35 cellular contexts compared by ENCODE assay signal in the genomic region with DNA sequence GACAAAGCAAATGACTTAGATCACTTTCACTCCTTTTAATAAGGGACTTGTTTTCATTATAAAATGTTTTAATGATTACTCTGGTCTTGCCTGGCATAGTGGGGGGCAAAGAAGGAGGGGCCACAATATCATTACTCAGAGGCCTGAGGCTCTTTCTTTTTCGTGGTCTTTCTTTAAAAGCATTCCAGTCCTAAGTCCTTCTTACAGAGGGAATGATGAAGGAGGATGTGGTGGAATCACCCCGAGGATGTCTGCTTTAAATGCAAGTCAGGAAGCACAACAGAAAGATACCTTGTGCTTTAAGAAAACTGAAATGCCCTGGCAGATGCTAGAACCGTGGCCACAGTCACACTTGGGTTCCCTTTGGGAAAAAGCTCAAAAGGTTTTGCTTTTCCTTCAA.
DNase-seq lines count a peak whose midpoint lies in the region; ATAC-seq, FAIRE-seq and TF ChIP-seq lines count a peak whose summit lies in the region.
"Had no signal": no experiment of that assay in that cellular context is flagged by ENCODE, and none has a peak within 500 bp of the region (broad histone marks: within the 10 kb centered on the region; RNA-seq: fewer than 3 reads in every experiment).

No MANE protein-coding gene starts in this region.

- 91% methylated on average over 3 of the region's 3 CpGs; no CpG with 5 or more reads in 1 of the 2 experiments for WGBS in H1 (ENCODE audit: extremely low coverage in 1 of 2, insufficient coverage in 1 of 2, insufficient read length in 1 of 2, insufficient replicate concordance in 2 of 2, low coverage in 1 of 2, low lambda C conversion rate in 2 of 2, missing lambda C conversion rate in 1 of 2), 2 experiments
- 75 to 77% methylated on average over 3 of the region's 3 CpGs for WGBS in gastroesophageal sphincter (ENCODE audit: low coverage in 1 of 2), 2 donors

- H2BK20ac ChIP-seq in H1 (ENCODE audit: low read length) = no peak overlapping the region

- no peaks in the 10 kb centered on the region for H3K9me3 Mint-ChIP-seq in neural progenitor cell

- H3K27ac ChIP-seq in H1 (ENCODE audit: low read depth, low read length) (no peak overlapping the region), neural progenitor cell (no peak overlapping the region), gastroesophageal sphincter (no peak overlapping the region)
- H3K27ac ChIP-seq: A549, ascending aorta, coronary artery, KMS-11, Peyer's patch, psoas muscle, upper lobe of right lung had no signal

- no peak overlapping the region for H3K9ac ChIP-seq in H1 (replicated peaks in 1 of 4; ENCODE audit: extremely low read depth in 1 of 4, low read depth in 3 of 4, low read length in 3 of 4)
- H3K9ac ChIP-seq in neural progenitor cell = no peak overlapping the region
- H3K9ac ChIP-seq: KMS-11 had no signal

- no peak overlapping the region for H2BK120ac ChIP-seq in H1 (replicated peaks; ENCODE audit: low read depth, low read length)

- H3K36me3 Mint-ChIP-seq in neural progenitor cell = no peaks in the 10 kb centered on the region
- H3K36me3 Mint-ChIP-seq: CD4-positive, CD25-positive, alpha-beta regulatory T cell; naive thymus-derived CD8-positive, alpha-beta T cell had no signal

- no peaks in the 10 kb centered on the region for H3K4me1 ChIP-seq in H1 (replicated peaks in 1 of 4; ENCODE audit: control insufficient read depth in 3 of 4, insufficient read depth in 4 of 4, low read length in 3 of 4)
- no peaks in the 10 kb centered on the region for H3K4me1 ChIP-seq in neural progenitor cell
- H3K4me1 ChIP-seq in gastroesophageal sphincter = no peaks in the 10 kb centered on the region
- H3K4me1 ChIP-seq: A549, ascending aorta, Peyer's patch, psoas muscle, upper lobe of right lung had no signal

- H3K9me3 ChIP-seq in H1 (ENCODE audit: insufficient read depth in 2 of 2, low read depth in 1 of 2, low read length in 1 of 2) (no peaks in the 10 kb centered on the region), neural progenitor cell (ENCODE audit: low read depth) (no peaks in the 10 kb centered on the region), gastroesophageal sphincter (no peaks in the 10 kb centered on the region)
- H3K9me3 ChIP-seq: A549, ascending aorta, Peyer's patch, psoas muscle, upper lobe of right lung had no signal

- H2BK15ac ChIP-seq in H1 (ENCODE audit: low read length) = no peak overlapping the region

- H3K56ac ChIP-seq in H1 (replicated peaks; ENCODE audit: insufficient read length, low read depth, low read length) = no peak overlapping the region

- POLR2A ChIA-PET in H1 (lab: Charles Lee; ENCODE audit: partially characterized antibody) = no interaction called here

- no peaks in the 10 kb centered on the region for H4K20me1 ChIP-seq in H1 (replicated peaks in 1 of 2; ENCODE audit: control insufficient read depth in 1 of 2, insufficient read depth in 2 of 2, low read length in 2 of 2)
- H4K20me1 ChIP-seq in neural progenitor cell (ENCODE audit: low read depth) = no peaks in the 10 kb centered on the region

- no peak overlapping the region for H3K4me3 Mint-ChIP-seq in neural progenitor cell
- H3K4me3 Mint-ChIP-seq: activated T-cell treated with anti-CD3 and anti-CD28 coated beads, Interleukin-2, amount 50 U/mL, for 24 hours; CD4-positive, CD25-positive, alpha-beta regulatory T cell; naive thymus-derived CD8-positive, alpha-beta T cell; stimulated activated naive B cell treated with anti-CD40 and anti-IgM and Interleukin-4, amounts not matched to agents 10 μg/mL and 1 μg/mL and 100 μg/mL, for 72 hours had no signal

- H3K4ac ChIP-seq in H1 (replicated peaks; ENCODE audit: insufficient read length, low read depth, low read length) = no peak overlapping the region

- no peak for TF ChIP-seq CTCF in H1 (IDR thresholded peaks at IDR 0.05; ENCODE audit: control extremely low read depth in 1 of 3, insufficient read depth in 1 of 3, low read depth in 1 of 3, low read length in 3 of 3)
- no peak for TF ChIP-seq CTCF in neural progenitor cell (IDR thresholded peaks at IDR 0.05)
- TF ChIP-seq CTCF in gastroesophageal sphincter (IDR thresholded peaks at IDR 0.05) = no peak

- peaks cover 2% of the 10 kb centered on the region for H3F3A ChIP-seq in neural progenitor cell (ENCODE audit: low read depth)

- no peak overlapping the region for H2AK5ac ChIP-seq in H1 (ENCODE audit: low read depth, low read length)

- no peak overlapping the region for H4K8ac ChIP-seq in H1 (ENCODE audit: extremely low read depth, insufficient read depth, low read length)

- H3K4me3 ChIP-seq in H1 (ENCODE audit: extremely low read depth in 1 of 4, insufficient read depth in 2 of 4, low read depth in 3 of 4, low read length in 4 of 4) (no peak overlapping the region), neural progenitor cell (no peak overlapping the region), gastroesophageal sphincter (no peak overlapping the region)
- H3K4me3 ChIP-seq: A549, ascending aorta, coronary artery, Peyer's patch, psoas muscle, upper lobe of right lung had no signal

- TF ChIP-seq RAD21 in H1 (IDR thresholded peaks at IDR 0.05 in 1 of 2, conservative IDR thresholded peaks at IDR 0.05 in 1 of 2; ENCODE audit: low read depth in 2 of 2, low read length in 2 of 2) = no peak

- CTCF ChIA-PET in H1 (lab: Charles Lee; ENCODE audit: partially characterized antibody) = interaction anchor here (1.1 kb wide), 1 partner anchor 8 kb away, joined by 3 read pairs; no protein-coding TSS in a partner anchor

- H3K23me2 ChIP-seq in H1 (ENCODE audit: low read depth, low read length) = no peaks in the 10 kb centered on the region

- peaks cover 2% of the 10 kb centered on the region for H3K27me3 Mint-ChIP-seq in neural progenitor cell (ENCODE audit: insufficient read depth, low read depth)
- H3K27me3 Mint-ChIP-seq: activated T-cell treated with anti-CD3 and anti-CD28 coated beads, Interleukin-2, amount 50 U/mL, for 24 hours; CD4-positive, CD25-positive, alpha-beta regulatory T cell had no signal

- H3K36me3 ChIP-seq in H1 (ENCODE audit: control insufficient read depth in 2 of 4, insufficient read depth in 4 of 4, low read length in 3 of 4) = no peaks in the 10 kb centered on the region
- H3K36me3 ChIP-seq in neural progenitor cell = no peaks in the 10 kb centered on the region
- H3K36me3 ChIP-seq in gastroesophageal sphincter = no peaks in the 10 kb centered on the region
- H3K36me3 ChIP-seq: ascending aorta, Peyer's patch, upper lobe of right lung had no signal

- H3K4me2 ChIP-seq in H1 (ENCODE audit: insufficient read depth in 1 of 2, low read depth in 2 of 2, low read length in 2 of 2) (no peak overlapping the region), neural progenitor cell (no peak overlapping the region)
- H3K4me2 ChIP-seq: A549, KMS-11 had no signal

- H3K4me1 Mint-ChIP-seq in neural progenitor cell = no peaks in the 10 kb centered on the region
- H3K4me1 Mint-ChIP-seq: CD4-positive, CD25-positive, alpha-beta regulatory T cell; naive thymus-derived CD8-positive, alpha-beta T cell; stimulated activated naive B cell treated with anti-CD40 and anti-IgM and Interleukin-4, amounts not matched to agents 10 μg/mL and 1 μg/mL and 100 μg/mL, for 72 hours had no signal

- H3K27me3 ChIP-seq in H1 (replicated peaks in 1 of 4; ENCODE audit: control insufficient read depth in 3 of 4, extremely low read depth in 1 of 4, insufficient read depth in 3 of 4, low read length in 3 of 4) = no peaks in the 10 kb centered on the region
- no peaks in the 10 kb centered on the region for H3K27me3 ChIP-seq in neural progenitor cell
- no peaks in the 10 kb centered on the region for H3K27me3 ChIP-seq in gastroesophageal sphincter
- H3K27me3 ChIP-seq: ascending aorta, Peyer's patch, upper lobe of right lung had no signal

- H2BK5ac ChIP-seq in H1 (ENCODE audit: low read depth, low read length) = no peak overlapping the region

- H2AFZ ChIP-seq in H1 (ENCODE audit: low read length) = 0 out of 2 replicates have a peak overlapping the region, but pooled peaks have one; percentile 65
- H2AFZ ChIP-seq in neural progenitor cell (replicated peaks) = peak overlapping the region; percentile 66

- H3K27ac Mint-ChIP-seq in neural progenitor cell = no peak overlapping the region
- H3K27ac Mint-ChIP-seq: activated T-cell treated with anti-CD3 and anti-CD28 coated beads, Interleukin-2, amount 50 U/mL, for 24 hours; CD4-positive, CD25-positive, alpha-beta regulatory T cell; naive thymus-derived CD8-positive, alpha-beta T cell; stimulated activated naive B cell treated with anti-CD40 and anti-IgM and Interleukin-4, amounts not matched to agents 10 μg/mL and 1 μg/mL and 100 μg/mL, for 72 hours had no signal

- TF ChIP-seq EP300 in H1 (IDR thresholded peaks at IDR 0.05; ENCODE audit: borderline replicate concordance in 1 of 2, low read depth in 2 of 2, low read length in 2 of 2) = no peak
- no peak for TF ChIP-seq EP300 in gastroesophageal sphincter (IDR thresholded peaks at IDR 0.05)

- intact Hi-C loops in left cardiac atrium (cut with DNase I) = no loop called here

- ATAC-seq in left cardiac atrium (no peak), gastroesophageal sphincter (no peak)
- ATAC-seq: A549; left ventricle myocardium superior; naive thymus-derived CD8-positive, alpha-beta T cell; psoas muscle; stimulated activated naive B cell treated with anti-CD40 and anti-IgM and Interleukin-4, amounts not matched to agents 10 μg/mL and 1 μg/mL and 100 μg/mL, for 72 hours; upper lobe of right lung had no signal

- H3K79me1 ChIP-seq in H1 (ENCODE audit: low read depth, low read length) = no peaks in the 10 kb centered on the region

- H3K23ac ChIP-seq in H1 (ENCODE audit: insufficient read length) = no peak overlapping the region

- H3K79me2 ChIP-seq in H1 (ENCODE audit: control insufficient read depth in 1 of 2, insufficient read depth in 2 of 2, low read length in 2 of 2) = no peaks in the 10 kb centered on the region
- H3K79me2 ChIP-seq in neural progenitor cell (ENCODE audit: low read depth) = no peaks in the 10 kb centered on the region

- H3K14ac ChIP-seq in H1 (ENCODE audit: insufficient read length) = no peak overlapping the region

- H4K5ac ChIP-seq in H1 (ENCODE audit: insufficient read length, low read depth, low read length) = no peak overlapping the region

- H3K18ac ChIP-seq in H1 (ENCODE audit: extremely low read depth, low read length) = no peak overlapping the region

- no peak for TF ChIP-seq POLR2A in H1 (IDR thresholded peaks at IDR 0.05; ENCODE audit: control extremely low read depth in 1 of 2, low read depth in 2 of 2, low read length in 2 of 2)
- TF ChIP-seq POLR2A in gastroesophageal sphincter (IDR thresholded peaks at IDR 0.05) = no peak

- H2BK12ac ChIP-seq in H1 (ENCODE audit: low read depth, low read length) = no peak overlapping the region

- FAIRE-seq in H1 (lab: Jason Lieb, UNC) = no peak
- FAIRE-seq: A549, D721Med, GM12891 had no signal

- H4K91ac ChIP-seq in H1 (replicated peaks; ENCODE audit: insufficient read length, low read length) = no peak overlapping the region

- DNase-seq in Daoy (ENCODE audit: low read depth) (peak; percentile 77), M059J (ENCODE audit: low read depth) (peak; percentile 75), H1 (ENCODE audit: low read depth in 1 of 2, low spot score in 2 of 2) (no peak), neural progenitor cell (ENCODE audit: low spot score) (no peak), left cardiac atrium (no peak), retina (no peak)
- DNase-seq in stimulated activated CD8-positive, alpha-beta memory T cell treated with anti-CD3 and anti-CD28 coated beads, Interleukin-4, amount 100 ng/mL, for 48 hours = no peak
- DNase-seq: activated CD4-positive, alpha-beta T cell treated with anti-CD3 and anti-CD28 coated beads, Interleukin-2, amount 50 U/mL, for 1 hour; activated CD4-positive, CD25-positive, alpha-beta regulatory T cell; activated effector memory CD4-positive, alpha-beta T cell treated with anti-CD3 and anti-CD28 coated beads, Interleukin-2, amount 50 U/mL, for 16 hours; activated T-cell treated with anti-CD3 and anti-CD28 coated beads, Interleukin-2, amount 50 U/mL, for 24 hours; AML-193; caudate nucleus; CD4-positive, CD25-positive, alpha-beta regulatory T cell; effector CD8-positive, alpha-beta T cell; H7; left ventricle myocardium superior; naive thymus-derived CD8-positive, alpha-beta T cell; NCI-H2029; NCI-H524 treated with DMSO at 0.1 percent for 48 hours; occipital lobe; Peyer's patch; psoas muscle; SIG-M5; stimulated activated CD4-positive, alpha-beta T cell treated with anti-CD3 and anti-CD28 coated beads, Interleukin-15, amount 100 ng/mL, for 24 hours; stimulated activated naive B cell treated with anti-CD40 and anti-IgM and Interleukin-4, amounts not matched to agents 10 μg/mL and 1 μg/mL and 100 μg/mL, for 72 hours; substantia nigra; upper lobe of right lung had no signal

Comparison
In these comparisons a context has a peak if more than half of its experiments do, and no peak if none do; other contexts are left out.
1. DNase-seq: peak in Daoy (single experiment) and M059J (single experiment); none in H1 (0 of 2), neural progenitor cell (single experiment), left cardiac atrium (single experiment), stimulated activated CD8-positive, alpha-beta memory T cell treated with anti-CD3 and anti-CD28 coated beads, Interleukin-4, amount 100 ng/mL, for 48 hours (single experiment) and retina (single experiment).